In genomic region chr11:119728226-119728626, GRCh38 we compare ENCODE assay signal across 8 cellular contexts. TPM values are rescaled to one million over a fixed set of nuclear protein-coding genes. Genes with fewer than 3 reads are reported as not detected.
A peak's percentile ranks its signal among the peaks of the same experiment; 100 is the strongest.
DNase-seq lines count a peak whose midpoint lies in the region; ATAC-seq and TF ChIP-seq lines count a peak whose summit lies in the region.

No MANE protein-coding gene starts in this region.

- peaks cover 22 to 31% of the 10 kb centered on the region in 2 donors for H3K27me3 Mint-ChIP-seq in stimulated activated naive B cell treated with anti-CD40 and anti-IgM and Interleukin-4, amounts not matched to agents 10 μg/mL and 1 μg/mL and 100 μg/mL, for 72 hours

- H3K4me2 ChIP-seq in GM23248 (ENCODE audit: unreplicated experiment) = peak overlapping the region; percentile 88

- H3K27ac Mint-ChIP-seq in stimulated activated naive B cell treated with anti-CD40 and anti-IgM and Interleukin-4, amounts not matched to agents 10 μg/mL and 1 μg/mL and 100 μg/mL, for 72 hours = peak overlapping the region; percentile 51

- 0 out of 2 replicates have a peak overlapping the region, but pooled peaks have one; percentile 44 for H3K27ac ChIP-seq in GM23248
- no peak overlapping the region for H3K27ac ChIP-seq in iPS-18a (ENCODE audit: low read length)

- H3K79me2 ChIP-seq in GM23248 (ENCODE audit: insufficient read depth) = peaks cover 11% of the 10 kb centered on the region

- WGBS in GM23248 (ENCODE audit: low coverage in 1 of 2, low lambda C conversion rate in 2 of 2, missing lambda C conversion rate in 2 of 2), 2 experiments = 0 to 2% methylated on average over 11 to 30 of the region's 30 CpGs

- peak overlapping the region; percentile 77 for H2AFZ ChIP-seq in GM23248

- H3K27me3 ChIP-seq in GM23248 (replicated peaks; ENCODE audit: insufficient read depth) = no peaks in the 10 kb centered on the region
- H3K27me3 ChIP-seq in iPS-18a (ENCODE audit: control insufficient read depth, insufficient read depth, low read length) = peaks cover 9% of the 10 kb centered on the region

- peak overlapping the region; percentile 86 to 91 for H3K4me3 Mint-ChIP-seq in stimulated activated naive B cell treated with anti-CD40 and anti-IgM and Interleukin-4, amounts not matched to agents 10 μg/mL and 1 μg/mL and 100 μg/mL, for 72 hours

- ATAC-seq in stimulated activated naive B cell treated with anti-CD40 and anti-IgM and Interleukin-4, amounts not matched to agents 10 μg/mL and 1 μg/mL and 100 μg/mL, for 72 hours (replicated peaks) = no peak
- ATAC-seq in GM21528 (IDR thresholded peaks at IDR 0.05; ENCODE audit: low FRiP score, unreplicated experiment) (no peak), GM21619 (IDR thresholded peaks at IDR 0.05; ENCODE audit: unreplicated experiment) (no peak), GM19328 (IDR thresholded peaks at IDR 0.05; ENCODE audit: unreplicated experiment) (no peak)

- TF ChIP-seq CTCF in AG10803 (conservative IDR thresholded peaks at IDR 0.05; ENCODE audit: low read length) = no peak

- in situ Hi-C loops in GM23248 (cut with MboI) = no loop called here

- no peaks in the 10 kb centered on the region for H3F3A ChIP-seq in GM23248 (ENCODE audit: insufficient read depth)

- H3K4me3 ChIP-seq in AG10803 (ENCODE audit: low read length) = peak overlapping the region; percentile 67
- H3K4me3 ChIP-seq in GM23248 = peak overlapping the region; percentile 76
- H3K4me3 ChIP-seq in iPS-18a (ENCODE audit: low read length) = peak overlapping the region; percentile 86

- no peaks in the 10 kb centered on the region for H3K36me3 Mint-ChIP-seq in stimulated activated naive B cell treated with anti-CD40 and anti-IgM and Interleukin-4, amounts not matched to agents 10 μg/mL and 1 μg/mL and 100 μg/mL, for 72 hours

- H3K36me3 ChIP-seq in GM23248 (ENCODE audit: low read depth) = no peaks in the 10 kb centered on the region
- H3K36me3 ChIP-seq in iPS-18a (ENCODE audit: control insufficient read depth, low read depth, low read length) = no peaks in the 10 kb centered on the region

- H3K4me1 Mint-ChIP-seq in stimulated activated naive B cell treated with anti-CD40 and anti-IgM and Interleukin-4, amounts not matched to agents 10 μg/mL and 1 μg/mL and 100 μg/mL, for 72 hours = peaks cover 27 to 36% of the 10 kb centered on the region in 2 donors

- H3K9me3 Mint-ChIP-seq in stimulated activated naive B cell treated with anti-CD40 and anti-IgM and Interleukin-4, amounts not matched to agents 10 μg/mL and 1 μg/mL and 100 μg/mL, for 72 hours = no peaks in the 10 kb centered on the region

- no peaks in the 10 kb centered on the region for H4K20me1 ChIP-seq in GM23248 (ENCODE audit: insufficient read depth)

- H3K9me3 ChIP-seq in GM23248 (ENCODE audit: low read depth) = no peaks in the 10 kb centered on the region
- H3K9me3 ChIP-seq in iPS-18a (ENCODE audit: control insufficient read depth, low read depth, low read length) = no peaks in the 10 kb centered on the region

- H3K9me2 ChIP-seq in GM23248 (ENCODE audit: insufficient read depth) = no peaks in the 10 kb centered on the region

- DNase-seq in AG10803 (ENCODE audit: low read depth) (no peak), GM23248 (peak; percentile 54)
- peak; percentile 32 to 42 for DNase-seq in activated T-cell treated with anti-CD3 and anti-CD28 coated beads, Interleukin-2, amount 50 U/mL, for 48 hours
- no peak for DNase-seq in stimulated activated naive B cell treated with anti-CD40 and anti-IgM and Interleukin-4, amounts not matched to agents 10 μg/mL and 1 μg/mL and 100 μg/mL, for 72 hours

- H3K4me1 ChIP-seq in GM23248 (ENCODE audit: insufficient read depth) = peaks cover 4% of the 10 kb centered on the region
- H3K4me1 ChIP-seq in iPS-18a (ENCODE audit: control insufficient read depth, low read depth, low read length) = peaks cover 39% of the 10 kb centered on the region

- H3K9ac ChIP-seq in GM23248 (peak overlapping the region; percentile 74), iPS-18a (ENCODE audit: low read length) (peak overlapping the region; percentile 71)

RNA-seq across cellular contexts. Expression of gene NECTIN1, which starts 0.8 kb away (rescaled TPM):
- 0.76 and 5.2 TPM in 2 replicates for total RNA-seq in GM23248 (2014; rRNA removed; shearing (Covaris generic))
- polyA plus RNA-seq in GM23248 (2016; fragmentation: Nextera tagmentation; extraction: Ambion mirVana) = 1.0 and 1.3 TPM in 2 replicates

Comparison
In these comparisons a context has a peak if more than half of its experiments do, and no peak if none do; other contexts are left out.
1. DNase-seq: peak in GM23248 (single experiment) and activated T-cell treated with anti-CD3 and anti-CD28 coated beads, Interleukin-2, amount 50 U/mL, for 48 hours (2 of 2); none in AG10803 (single experiment) and stimulated activated naive B cell treated with anti-CD40 and anti-IgM and Interleukin-4, amounts not matched to agents 10 μg/mL and 1 μg/mL and 100 μg/mL, for 72 hours (single experiment).
2. Peak in every context shown above with its lines, with median percentiles within 50 percentile points of each other: H3K4me3 ChIP-seq.